10 cellular contexts compared by ENCODE assay signal in the genomic region with DNA sequence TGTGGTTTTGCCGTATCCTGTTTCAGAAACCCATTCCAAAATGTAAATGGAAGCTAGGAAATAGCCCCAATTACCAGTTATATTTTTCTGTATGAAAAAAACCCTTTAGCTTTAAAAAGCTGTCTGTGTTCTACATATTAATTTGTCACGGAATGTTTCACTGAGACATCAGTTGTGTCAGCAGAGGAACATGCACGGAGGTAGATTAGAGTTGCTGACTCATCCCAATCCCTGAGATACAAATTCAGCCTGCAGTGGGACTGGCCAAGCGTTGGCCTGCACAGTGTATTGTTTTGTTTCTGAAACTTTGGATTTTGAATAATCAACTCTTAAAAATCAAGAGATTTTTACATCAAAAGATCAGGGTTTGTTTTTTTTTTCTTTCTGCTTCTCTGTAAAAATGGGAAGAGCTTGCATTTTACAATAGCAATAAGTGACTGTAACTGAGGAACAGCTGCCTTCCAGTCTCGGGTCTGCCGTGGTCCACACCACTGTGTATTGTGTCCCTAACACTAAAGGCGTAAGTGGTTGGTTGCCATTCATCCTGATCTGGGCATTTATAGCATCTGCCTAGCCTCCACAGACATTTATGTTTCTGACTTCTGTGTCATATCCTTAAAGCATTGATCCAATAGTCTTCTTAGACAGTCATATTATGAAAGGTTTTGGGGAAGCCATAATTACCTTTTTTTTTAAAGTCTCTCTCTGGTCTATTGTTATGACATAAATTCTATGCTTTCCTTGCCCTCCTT.
A peak's percentile ranks its signal among the peaks of the same experiment; 100 is the strongest.
DNase-seq lines count a peak whose midpoint lies in the region; ATAC-seq and TF ChIP-seq lines count a peak whose summit lies in the region.
"Had no signal": no experiment of that assay in that cellular context is flagged by ENCODE, and none has a peak within 500 bp of the region (broad histone marks: within the 10 kb centered on the region; RNA-seq: fewer than 3 reads in every experiment).

No MANE protein-coding gene starts in this region.

- no peak for TF ChIP-seq POLR2A in vagina (IDR thresholded peaks at IDR 0.05)

- no peak overlapping the region for H3K27ac Mint-ChIP-seq in activated T-cell treated with anti-CD3 and anti-CD28 coated beads, Interleukin-2, amount 50 U/mL, for 72 hours

- TF ChIP-seq CTCF in AG10803 (conservative IDR thresholded peaks at IDR 0.05; ENCODE audit: low read length) (no peak), vagina (IDR thresholded peaks at IDR 0.05) (no peak)

- no peak overlapping the region for H3K4me3 Mint-ChIP-seq in activated T-cell treated with anti-CD3 and anti-CD28 coated beads, Interleukin-2, amount 50 U/mL, for 72 hours

- no peaks in the 10 kb centered on the region for H3K27me3 Mint-ChIP-seq in activated T-cell treated with anti-CD3 and anti-CD28 coated beads, Interleukin-2, amount 50 U/mL, for 72 hours (ENCODE audit: low read depth)

- H3K9me3 ChIP-seq in MG63 (no peaks in the 10 kb centered on the region), vagina (no peaks in the 10 kb centered on the region)
- H3K9me3 ChIP-seq: gastrocnemius medialis, prostate gland had no signal

- no peak overlapping the region for H3K27ac ChIP-seq in vagina
- H3K27ac ChIP-seq: gastrocnemius medialis, prostate gland had no signal

- no peaks in the 10 kb centered on the region for H3K36me3 Mint-ChIP-seq in activated T-cell treated with anti-CD3 and anti-CD28 coated beads, Interleukin-2, amount 50 U/mL, for 72 hours (ENCODE audit: insufficient read depth in 2 of 2)

- H3K9me3 Mint-ChIP-seq in activated T-cell treated with anti-CD3 and anti-CD28 coated beads, Interleukin-2, amount 50 U/mL, for 72 hours: no peaks in the 10 kb centered on the region

- H3K4me3 ChIP-seq in AG10803 (ENCODE audit: low read length): no peak overlapping the region
- H3K4me3 ChIP-seq in MG63: no peak overlapping the region
- no peak overlapping the region for H3K4me3 ChIP-seq in vagina
- H3K4me3 ChIP-seq: gastrocnemius medialis, prostate gland had no signal

- H3K4me1 ChIP-seq in vagina: peaks cover 2% of the 10 kb centered on the region
- H3K4me1 ChIP-seq: gastrocnemius medialis, prostate gland had no signal

- intact Hi-C loops in left ventricle myocardium superior (cut with micrococcal nuclease): no loop called here
- intact Hi-C loops in vagina (cut with DNase I): no loop called here

- DNase-seq in AG10803 (ENCODE audit: low read depth): peak; percentile 52
- peak; percentile 64 for DNase-seq in MG63
- peak; percentile 36 for DNase-seq in left ventricle myocardium superior
- no peak for DNase-seq in dermis blood vessel endothelial cell
- DNase-seq in activated T-cell treated with anti-CD3 and anti-CD28 coated beads, Interleukin-2, amount 50 U/mL, for 72 hours: no peak
- DNase-seq in vagina (ENCODE audit: extremely low spot score in 2 of 2): no peak
- DNase-seq in NCI-H1436 (lab: John Stamatoyannopoulos, UW): no peak
- DNase-seq: gastrocnemius medialis had no signal

- no peaks in the 10 kb centered on the region for H3K36me3 ChIP-seq in MG63
- H3K36me3 ChIP-seq in vagina: no peaks in the 10 kb centered on the region
- H3K36me3 ChIP-seq: gastrocnemius medialis, prostate gland had no signal

- H3K4me1 Mint-ChIP-seq in activated T-cell treated with anti-CD3 and anti-CD28 coated beads, Interleukin-2, amount 50 U/mL, for 72 hours (ENCODE audit: low read depth): no peaks in the 10 kb centered on the region

- no peaks in the 10 kb centered on the region for H3K27me3 ChIP-seq in MG63
- no peaks in the 10 kb centered on the region for H3K27me3 ChIP-seq in vagina
- H3K27me3 ChIP-seq: gastrocnemius medialis had no signal

- ATAC-seq in GM21515 (IDR thresholded peaks at IDR 0.05; ENCODE audit: unreplicated experiment) (peak; percentile 68), left ventricle myocardium superior (peak; percentile 75)
- no peak for ATAC-seq in activated T-cell treated with anti-CD3 and anti-CD28 coated beads, Interleukin-2, amount 50 U/mL, for 72 hours (replicated peaks in 1 of 2)

Comparison
In these comparisons a context has a peak if more than half of its experiments do, and no peak if none do; other contexts are left out.
1. DNase-seq: peak in AG10803 (single experiment), MG63 (single experiment) and left ventricle myocardium superior (single experiment); none in dermis blood vessel endothelial cell (single experiment), activated T-cell treated with anti-CD3 and anti-CD28 coated beads, Interleukin-2, amount 50 U/mL, for 72 hours (0 of 2), vagina (0 of 2) and NCI-H1436 (single experiment).
2. ATAC-seq: peak in GM21515 (single experiment) and left ventricle myocardium superior (single experiment); none in activated T-cell treated with anti-CD3 and anti-CD28 coated beads, Interleukin-2, amount 50 U/mL, for 72 hours (0 of 2).